ENCODE assay signal across 19 cellular contexts in genomic region chr5:56048124-56048523, GRCh38.
"Had no signal": no experiment of that assay in that cellular context is flagged by ENCODE, and none has a peak within 500 bp of the region (broad histone marks: within the 10 kb centered on the region; RNA-seq: fewer than 3 reads in every experiment).

No MANE protein-coding gene starts in this region.

- FAIRE-seq: keratinocyte had no signal

- H3K27me3 ChIP-seq: esophagus squamous epithelium, right atrium auricular region, tibial nerve had no signal

- H3K27ac ChIP-seq: coronary artery, esophagus squamous epithelium, left ventricle myocardium inferior, right atrium auricular region, skin epidermis, tibial nerve, WERI-Rb-1 had no signal

- DNase-seq: activated CD4-positive, alpha-beta T cell treated with anti-CD3 and anti-CD28 coated beads, Interleukin-2, amount 50 U/mL, for 48 hours; activated naive CD4-positive, alpha-beta T cell treated with anti-CD3 and anti-CD28 coated beads, Interleukin-2, amount 10 ng/mL, durations not matched to agents 7 days and 5 days; activated T-cell treated with anti-CD3 and anti-CD28 coated beads, Interleukin-2, amount 50 U/mL, for 24 hours; effector CD4-positive, alpha-beta T cell; esophagus squamous epithelium; hippocampal formation; left ventricle myocardium inferior; occipital lobe; stimulated activated CD4-positive, alpha-beta T cell treated with anti-CD3 and anti-CD28 coated beads, Interleukin-4, amount 100 ng/mL, for 4 hours; stimulated activated CD8-positive, alpha-beta memory T cell treated with anti-CD3 and anti-CD28 coated beads, Interleukin-4, amount 100 ng/mL, for 48 hours; stimulated activated naive CD4-positive, alpha-beta T cell treated with Interleukin-2 at 50 U/mL for 16 hours; substantia nigra; WERI-Rb-1 had no signal

- H3K4me3 ChIP-seq: coronary artery, esophagus squamous epithelium, left ventricle myocardium inferior, right atrium auricular region, skin epidermis, tibial nerve had no signal

- H3K36me3 ChIP-seq: esophagus squamous epithelium, left ventricle myocardium inferior, right atrium auricular region, tibial nerve, WERI-Rb-1 had no signal

- ATAC-seq: natural killer cell treated with Interleukin-12 subunit alpha and Interleukin-12 subunit beta and Interleukin-15 and Interleukin-18, amount 100 ng/mL, for 72 hours had no signal
